Comparison of ENCODE assay signal across 8 cellular contexts in the genomic region with DNA sequence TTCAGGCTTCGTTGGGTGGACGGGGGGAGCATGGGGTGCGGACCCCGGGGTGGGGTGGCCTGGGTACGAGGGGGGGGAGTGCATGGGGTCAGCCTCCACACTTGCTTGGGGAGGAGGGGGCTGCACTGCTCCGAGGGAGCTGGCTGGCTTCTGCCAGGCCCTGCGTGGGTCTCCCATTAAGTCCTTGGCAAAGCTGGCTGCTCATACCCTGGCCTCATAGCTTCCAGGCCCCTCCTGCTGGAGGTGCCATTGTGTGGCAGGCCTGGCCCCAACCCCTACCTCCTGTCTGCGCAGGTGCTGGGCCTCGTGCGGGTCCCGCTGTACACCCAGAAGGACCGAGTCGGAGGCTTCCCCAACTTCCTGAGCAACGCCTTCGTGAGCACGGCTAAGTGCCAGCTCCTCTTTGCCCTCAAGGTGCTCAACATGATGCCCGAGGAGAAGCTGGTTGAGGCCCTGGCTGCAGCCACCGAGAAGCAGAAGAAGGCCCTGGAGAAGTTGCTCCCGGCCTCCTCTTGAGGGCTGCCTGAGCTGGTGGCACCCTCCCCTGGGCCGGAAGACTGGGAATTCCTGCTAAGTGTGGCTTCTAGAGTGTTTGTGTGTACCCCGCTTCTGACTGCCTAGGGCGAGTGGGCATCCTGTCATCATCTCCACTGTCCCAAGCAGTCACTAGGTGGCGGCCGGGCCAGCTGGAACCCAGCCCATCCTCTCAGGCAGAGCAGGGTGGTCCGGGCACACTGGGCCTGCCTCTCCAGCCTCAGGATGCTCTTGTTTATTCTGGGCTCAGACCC. TPM values are rescaled to one million over a fixed set of nuclear protein-coding genes. Genes with fewer than 3 reads are reported as not detected.
DNase-seq lines count a peak whose midpoint lies in the region; ATAC-seq and TF ChIP-seq lines count a peak whose summit lies in the region.

No MANE protein-coding gene starts in this region.

- H3K27me3 ChIP-seq in gastroesophageal sphincter, result no peaks in the 10 kb centered on the region

- H3K4me3 ChIP-seq in GM08714 (ENCODE audit: low read length) (peak overlapping the region; percentile 91), gastroesophageal sphincter (peak overlapping the region in 1 of 2 donors; percentile 99)

- 20% methylated on average over 1 of the region's 25 CpGs; no CpG with 5 or more reads in 1 of the 2 donors for WGBS in gastroesophageal sphincter (ENCODE audit: low coverage in 1 of 2), 2 donors

- peak overlapping the region in 3 of 4 donors; percentile 83 to 96 (median 90) for H3K27ac ChIP-seq in gastroesophageal sphincter

- CTCF ChIA-PET in WTC11 (lab: Charles Lee), result interaction anchor here (0.7 to 6.5 kb wide), 16 partner anchors 10 to 263 kb away, joined by 3 to 63 read pairs (median 4); a partner anchor contains a TSS
- CTCF ChIA-PET in HEK293T (lab: Yijun Ruan, JAX), result interaction anchor here (1.0 to 1.2 kb wide), 2 partner anchors 12 to 261 kb away, joined by 3 read pairs; no protein-coding TSS in a partner anchor

- H3K4me3 Mint-ChIP-seq in WTC11 (peak overlapping the region; percentile 63), progenitor cell of endocrine pancreas (ENCODE audit: low read depth) (peak overlapping the region; percentile 75)

- H3K9me3 Mint-ChIP-seq in WTC11 (no peaks in the 10 kb centered on the region), progenitor cell of endocrine pancreas (ENCODE audit: low read depth) (no peaks in the 10 kb centered on the region)

- peaks cover 0 to 45% (median 19%) of the 10 kb centered on the region in 3 donors for H3K4me1 ChIP-seq in gastroesophageal sphincter

- no peak for TF ChIP-seq CTCF in WTC11 (IDR thresholded peaks at IDR 0.05)
- no peak for TF ChIP-seq CTCF in gastroesophageal sphincter (IDR thresholded peaks at IDR 0.05)
- no peak for TF ChIP-seq CTCF in progenitor cell of endocrine pancreas (IDR thresholded peaks at IDR 0.05; ENCODE audit: unreplicated experiment)

- no peak for ATAC-seq in WTC11
- ATAC-seq in gastroesophageal sphincter, result no peak
- ATAC-seq in HG03135 (IDR thresholded peaks at IDR 0.05; ENCODE audit: unreplicated experiment), result no peak

- H3K36me3 Mint-ChIP-seq in WTC11 (peaks cover 11% of the 10 kb centered on the region), progenitor cell of endocrine pancreas (ENCODE audit: insufficient read depth) (peaks cover 6% of the 10 kb centered on the region)

- TF ChIP-seq POLR2A in gastroesophageal sphincter (IDR thresholded peaks at IDR 0.05), result no peak

- DNase-seq in WTC11 (ENCODE audit: low spot score) (no peak), progenitor cell of endocrine pancreas (ENCODE audit: low spot score, unreplicated experiment) (no peak), SKM-1 treated with dmso at 0.1 percent for 144 hours (lab: John Stamatoyannopoulos, UW; ENCODE audit: unreplicated experiment) (no peak), HEK293T (ENCODE audit: extremely low spot score) (no peak), Kasumi-1 (lab: John Stamatoyannopoulos, UW) (no peak)

- no peaks in the 10 kb centered on the region for H3K9me3 ChIP-seq in gastroesophageal sphincter

- H3K27me3 Mint-ChIP-seq in WTC11 (ENCODE audit: low read depth) (no peaks in the 10 kb centered on the region), progenitor cell of endocrine pancreas (no peaks in the 10 kb centered on the region)

- no peak for TF ChIP-seq EP300 in gastroesophageal sphincter (IDR thresholded peaks at IDR 0.05)

- H3K36me3 ChIP-seq in gastroesophageal sphincter, result peaks cover 0 to 57% of the 10 kb centered on the region in 2 donors

- POLR2A ChIA-PET in WTC11 (lab: Charles Lee), result interaction anchor here (0.6 to 1.0 kb wide), 4 partner anchors 10 to 214 kb away, joined by 4 to 6 read pairs (median 6); no protein-coding TSS in a partner anchor
- POLR2A ChIA-PET in HEK293T (lab: Yijun Ruan, JAX), result interaction anchor here (0.6 to 2.9 kb wide), 3 partner anchors 18 to 263 kb away, joined by 3 to 12 read pairs (median 4); a partner anchor contains a TSS

- peak overlapping the region; percentile 57; the same call in 1 of the 2 replicates for H3K27ac Mint-ChIP-seq in WTC11
- peak overlapping the region; percentile 89 for H3K27ac Mint-ChIP-seq in progenitor cell of endocrine pancreas

- H3K4me1 Mint-ChIP-seq in WTC11, result no peaks in the 10 kb centered on the region
- peaks cover 1% of the 10 kb centered on the region for H3K4me1 Mint-ChIP-seq in progenitor cell of endocrine pancreas (ENCODE audit: low read depth)

TF ChIP-seq in WTC11, 78 proteins besides CTCF, POLR2A, EP300 and RAD21 (continues in another document):
- TF ChIP-seq, protein P1, sequence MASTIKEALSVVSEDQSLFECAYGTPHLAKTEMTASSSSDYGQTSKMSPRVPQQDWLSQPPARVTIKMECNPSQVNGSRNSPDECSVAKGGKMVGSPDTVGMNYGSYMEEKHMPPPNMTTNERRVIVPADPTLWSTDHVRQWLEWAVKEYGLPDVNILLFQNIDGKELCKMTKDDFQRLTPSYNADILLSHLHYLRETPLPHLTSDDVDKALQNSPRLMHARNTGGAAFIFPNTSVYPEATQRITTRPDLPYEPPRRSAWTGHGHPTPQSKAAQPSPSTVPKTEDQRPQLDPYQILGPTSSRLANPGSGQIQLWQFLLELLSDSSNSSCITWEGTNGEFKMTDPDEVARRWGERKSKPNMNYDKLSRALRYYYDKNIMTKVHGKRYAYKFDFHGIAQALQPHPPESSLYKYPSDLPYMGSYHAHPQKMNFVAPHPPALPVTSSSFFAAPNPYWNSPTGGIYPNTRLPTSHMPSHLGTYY (CRISPR knock-in tag; IDR thresholded peaks at IDR 0.05), result no peak
- TF ChIP-seq GABPB1 (CRISPR knock-in tag; IDR thresholded peaks at IDR 0.05) (no peak), EMX1 (CRISPR knock-in tag; IDR thresholded peaks at IDR 0.05) (no peak), TEAD4 (CRISPR knock-in tag; IDR thresholded peaks at IDR 0.05) (no peak), SP1 (CRISPR knock-in tag; conservative IDR thresholded peaks at IDR 0.05) (no peak)
- TF ChIP-seq, protein P2, sequence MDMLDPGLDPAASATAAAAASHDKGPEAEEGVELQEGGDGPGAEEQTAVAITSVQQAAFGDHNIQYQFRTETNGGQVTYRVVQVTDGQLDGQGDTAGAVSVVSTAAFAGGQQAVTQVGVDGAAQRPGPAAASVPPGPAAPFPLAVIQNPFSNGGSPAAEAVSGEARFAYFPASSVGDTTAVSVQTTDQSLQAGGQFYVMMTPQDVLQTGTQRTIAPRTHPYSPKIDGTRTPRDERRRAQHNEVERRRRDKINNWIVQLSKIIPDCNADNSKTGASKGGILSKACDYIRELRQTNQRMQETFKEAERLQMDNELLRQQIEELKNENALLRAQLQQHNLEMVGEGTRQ (CRISPR knock-in tag; IDR thresholded peaks at IDR 0.05), result no peak
- TF ChIP-seq, protein P3, sequence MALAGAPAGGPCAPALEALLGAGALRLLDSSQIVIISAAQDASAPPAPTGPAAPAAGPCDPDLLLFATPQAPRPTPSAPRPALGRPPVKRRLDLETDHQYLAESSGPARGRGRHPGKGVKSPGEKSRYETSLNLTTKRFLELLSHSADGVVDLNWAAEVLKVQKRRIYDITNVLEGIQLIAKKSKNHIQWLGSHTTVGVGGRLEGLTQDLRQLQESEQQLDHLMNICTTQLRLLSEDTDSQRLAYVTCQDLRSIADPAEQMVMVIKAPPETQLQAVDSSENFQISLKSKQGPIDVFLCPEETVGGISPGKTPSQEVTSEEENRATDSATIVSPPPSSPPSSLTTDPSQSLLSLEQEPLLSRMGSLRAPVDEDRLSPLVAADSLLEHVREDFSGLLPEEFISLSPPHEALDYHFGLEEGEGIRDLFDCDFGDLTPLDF (CRISPR knock-in tag; IDR thresholded peaks at IDR 0.05), result no peak

TF ChIP-seq in HEK293T, 16 proteins besides CTCF, POLR2A, EP300 and RAD21:
- TF ChIP-seq LEF1 (IDR thresholded peaks at IDR 0.05; ENCODE audit: borderline replicate concordance) (no peak), FOXM1 (IDR thresholded peaks at IDR 0.05; ENCODE audit: borderline replicate concordance) (no peak), SP1 (IDR thresholded peaks at IDR 0.05) (no peak), ARNT (IDR thresholded peaks at IDR 0.05) (no peak), L3MBTL2 (conservative IDR thresholded peaks at IDR 0.05) (no peak), FOXA1 (IDR thresholded peaks at IDR 0.05) (no peak), ELF4 (IDR thresholded peaks at IDR 0.05) (no peak), BHLHE40 (IDR thresholded peaks at IDR 0.05; ENCODE audit: borderline replicate concordance) (no peak), TARDBP (IDR thresholded peaks at IDR 0.05) (no peak), ZNF384 (IDR thresholded peaks at IDR 0.05) (no peak), NFRKB (IDR thresholded peaks at IDR 0.05) (no peak), CTBP1 (IDR thresholded peaks at IDR 0.05; ENCODE audit: borderline replicate concordance) (no peak), SUZ12 (IDR thresholded peaks at IDR 0.05) (no peak), HDGF (IDR thresholded peaks at IDR 0.05; ENCODE audit: borderline replicate concordance) (no peak), FOXK2 (IDR thresholded peaks at IDR 0.05) (no peak)
- TF ChIP-seq, protein P4, sequence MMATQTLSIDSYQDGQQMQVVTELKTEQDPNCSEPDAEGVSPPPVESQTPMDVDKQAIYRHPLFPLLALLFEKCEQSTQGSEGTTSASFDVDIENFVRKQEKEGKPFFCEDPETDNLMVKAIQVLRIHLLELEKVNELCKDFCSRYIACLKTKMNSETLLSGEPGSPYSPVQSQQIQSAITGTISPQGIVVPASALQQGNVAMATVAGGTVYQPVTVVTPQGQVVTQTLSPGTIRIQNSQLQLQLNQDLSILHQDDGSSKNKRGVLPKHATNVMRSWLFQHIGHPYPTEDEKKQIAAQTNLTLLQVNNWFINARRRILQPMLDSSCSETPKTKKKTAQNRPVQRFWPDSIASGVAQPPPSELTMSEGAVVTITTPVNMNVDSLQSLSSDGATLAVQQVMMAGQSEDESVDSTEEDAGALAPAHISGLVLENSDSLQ (IDR thresholded peaks at IDR 0.05), result no peak

RNA-seq across cellular contexts. Expression of a gene that starts 1.5 kb away (rescaled TPM):
- total RNA-seq in WTC11 (2021) (41.8 to 45.8 TPM (median 42.0 TPM) in 3 replicates), gastroesophageal sphincter (10 to 100 TPM; 14.8 to 26.3 (median 21.4) TPM), progenitor cell of endocrine pancreas (39.4 and 41.8 TPM in 2 replicates)

RNA-seq across cellular contexts. Expression of a gene that starts 39.2 kb away (rescaled TPM):
- total RNA-seq in WTC11 (2021), result 28.6 to 35.6 TPM (median 31.5 TPM) in 3 replicates
- total RNA-seq in gastroesophageal sphincter, result 10 to 100 TPM; 23.3 to 47.8 (median 27.6) TPM
- total RNA-seq in progenitor cell of endocrine pancreas, result 45.0 and 45.3 TPM in 2 replicates

RNA-seq across cellular contexts. Expression of a gene that starts 39.5 kb away (rescaled TPM):
- total RNA-seq in WTC11 (2021) (0.09 to 0.41 TPM (median 0.14 TPM) in 3 replicates), gastroesophageal sphincter (under 1 TPM; 0.54 to 0.89 (median 0.65) TPM), progenitor cell of endocrine pancreas (1.1 TPM in 2 replicates)
